1 cellular context compared by ENCODE assay signal in genomic region chr2:128618642-128619041, GRCh38.
TF ChIP-seq lines count a peak whose summit lies in the region.

No MANE protein-coding gene starts in this region.

TF ChIP-seq in HepG2, 621 proteins besides CTCF, POLR2A, EP300 and RAD21 (continued from another document):
- TF ChIP-seq ZNF597 (CRISPR knock-in tag; IDR thresholded peaks at IDR 0.05): no peak
